In the genomic region with DNA sequence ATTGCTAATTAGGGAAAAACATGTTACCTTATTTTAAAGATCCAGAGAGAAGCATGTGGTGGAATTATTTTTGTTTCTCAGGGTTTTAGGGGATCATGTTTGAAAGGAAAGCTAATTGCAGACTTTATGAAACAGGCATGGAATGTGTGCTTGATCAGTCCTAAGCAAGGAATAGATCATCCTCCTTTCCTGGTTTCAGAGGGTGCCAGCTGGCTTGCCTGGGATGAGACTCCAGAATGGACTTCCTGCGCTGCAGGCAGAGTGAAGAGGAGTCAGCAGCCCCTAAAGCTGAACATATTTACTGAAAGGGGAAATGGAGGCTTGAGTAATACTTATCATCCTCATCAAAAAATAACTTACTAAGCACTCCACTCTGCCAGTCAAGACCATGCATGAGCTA, we compare ENCODE assay signal across 19 cellular contexts. TPM values are rescaled to one million over a fixed set of nuclear protein-coding genes. Genes with fewer than 3 reads are reported as not detected.
A peak's percentile ranks its signal among the peaks of the same experiment; 100 is the strongest.
DNase-seq lines count a peak whose midpoint lies in the region; ATAC-seq, FAIRE-seq and TF ChIP-seq lines count a peak whose summit lies in the region.
"Had no signal": no experiment of that assay in that cellular context is flagged by ENCODE, and none has a peak within 500 bp of the region (broad histone marks: within the 10 kb centered on the region; RNA-seq: fewer than 3 reads in every experiment).

No MANE protein-coding gene starts in this region.

- 100% methylated on average over 1 of the region's 1 CpG for WGBS in SK-N-SH (ENCODE audit: low lambda C conversion rate)
- WGBS in esophagus muscularis mucosa, result 86% methylated on average over 1 of the region's 1 CpG

- DNase-seq in AG10803 (ENCODE audit: low read depth), result peak; percentile 54
- DNase-seq in H54 (ENCODE audit: insufficient read length, low spot score), result no peak
- no peak for DNase-seq in SK-N-SH
- DNase-seq in fibroblast of lung (ENCODE audit: low read depth in 2 of 2), result no peak
- no peak for DNase-seq in brain microvascular endothelial cell
- DNase-seq in central memory CD4-positive, alpha-beta T cell, result no peak
- DNase-seq in esophagus muscularis mucosa (ENCODE audit: extremely low spot score), result no peak
- DNase-seq: AML-193; Caco-2; CD8-positive, alpha-beta memory T cell; DND-41; H9 had no signal

- H3K9ac ChIP-seq in SK-N-SH (no peak overlapping the region; the same call in 1 of the 2 replicates), fibroblast of lung (ENCODE audit: insufficient read depth, low read length) (no peak overlapping the region)
- H3K9ac ChIP-seq: BLaER1 had no signal

- no peak for ATAC-seq in HG03342 (IDR thresholded peaks at IDR 0.05; ENCODE audit: unreplicated experiment)
- ATAC-seq: GM23338 had no signal

- in situ Hi-C loops in brain microvascular endothelial cell (cut with HindIII; ENCODE audit: low pct_ligation_motif_present, low sequenced_read_pairs), result no loop called here

- TF ChIP-seq RAD21 in SK-N-SH (IDR thresholded peaks at IDR 0.05; ENCODE audit: low read length), result no peak

- no peaks in the 10 kb centered on the region for H3K27me3 ChIP-seq in SK-N-SH (ENCODE audit: insufficient read depth)
- no peaks in the 10 kb centered on the region for H3K27me3 ChIP-seq in fibroblast of lung (ENCODE audit: control insufficient read depth, insufficient read depth, low read length)
- no peaks in the 10 kb centered on the region for H3K27me3 ChIP-seq in brain microvascular endothelial cell (replicated peaks)
- H3K27me3 ChIP-seq in esophagus muscularis mucosa, result no peaks in the 10 kb centered on the region
- H3K27me3 ChIP-seq: BLaER1 had no signal

- peaks cover 48% of the 10 kb centered on the region for H3F3A ChIP-seq in SK-N-SH (replicated peaks; ENCODE audit: insufficient read depth)

- H3K9me3 ChIP-seq in SK-N-SH (no peaks in the 10 kb centered on the region), fibroblast of lung (ENCODE audit: control insufficient read depth, insufficient read depth, low read depth, low read length) (no peaks in the 10 kb centered on the region), esophagus muscularis mucosa (no peaks in the 10 kb centered on the region)
- H3K9me3 ChIP-seq: BLaER1, Caco-2 had no signal

- H3K27ac ChIP-seq in SK-N-SH (ENCODE audit: low read depth in 2 of 2, low read length in 1 of 2) (peak overlapping the region; percentile 5 to 41; a peak in 3 of 4 replicates), fibroblast of lung (ENCODE audit: insufficient read depth, low read length) (no peak overlapping the region), brain microvascular endothelial cell (no peak overlapping the region), esophagus muscularis mucosa (replicated peaks in 1 of 4) (no peak overlapping the region)
- H3K27ac ChIP-seq: 22Rv1, BLaER1 had no signal

- peaks cover 61% of the 10 kb centered on the region for H4K20me1 ChIP-seq in SK-N-SH (ENCODE audit: insufficient read depth)
- H4K20me1 ChIP-seq in fibroblast of lung (ENCODE audit: control insufficient read depth, extremely low read depth, insufficient read depth, low read length), result no peaks in the 10 kb centered on the region
- H4K20me1 ChIP-seq: BLaER1 had no signal

- TF ChIP-seq EP300 in SK-N-SH (IDR thresholded peaks at IDR 0.05; ENCODE audit: borderline replicate concordance in 1 of 2, low read depth in 1 of 2, low read length in 1 of 2) (no peak), esophagus muscularis mucosa (IDR thresholded peaks at IDR 0.05) (no peak)

- intact Hi-C loops in esophagus muscularis mucosa (cut with DNase I), result no loop called here

- peak overlapping the region; percentile 34 for H3K4me2 ChIP-seq in SK-N-SH
- H3K4me2 ChIP-seq in fibroblast of lung (ENCODE audit: extremely low read depth, insufficient read depth, low read length), result peak overlapping the region; percentile 41
- H3K4me2 ChIP-seq: BLaER1, GM23338 had no signal

- H3K4me3 ChIP-seq in AG10803 (ENCODE audit: low read length) (no peak overlapping the region), SK-N-SH (ENCODE audit: low read depth in 2 of 2, low read length in 1 of 2) (0 out of 4 replicates have a peak overlapping the region, but pooled peaks of 1 of the 2 experiments have one; percentile 7), fibroblast of lung (replicated peaks in 1 of 4; ENCODE audit: control extremely low read depth in 1 of 4, insufficient read depth in 1 of 4, low read depth in 3 of 4, low read length in 4 of 4) (no peak overlapping the region), brain microvascular endothelial cell (ENCODE audit: low read depth, low read length) (no peak overlapping the region), esophagus muscularis mucosa (no peak overlapping the region)
- H3K4me3 ChIP-seq: BLaER1, GM12878, GM23338 had no signal

- FAIRE-seq in H54 (lab: Jason Lieb, UNC), result peak; percentile 15
- FAIRE-seq: GM12878, GM18507 had no signal

- CTCF ChIA-PET in SK-N-SH (lab: Yijun Ruan, JAX), result interaction anchor here (1.1 to 1.6 kb wide), 2 partner anchors 14 to 22 kb away, joined by 3 to 8 read pairs; a partner anchor contains a TSS

- H3K4me1 ChIP-seq in SK-N-SH (ENCODE audit: control insufficient read depth in 1 of 2, insufficient read depth in 2 of 2, low read depth in 1 of 2, low read length in 1 of 2) (peaks cover 8% of the 10 kb centered on the region in 2 experiments; a peak in 2 of 4 replicates), fibroblast of lung (ENCODE audit: control insufficient read depth, extremely low read depth, insufficient read depth, low read length) (peaks cover 4% of the 10 kb centered on the region), esophagus muscularis mucosa (peaks cover 0 to 3% (median 0%) of the 10 kb centered on the region in 4 donors)
- H3K4me1 ChIP-seq: BLaER1, Caco-2 had no signal

- POLR2A ChIA-PET in SK-N-SH (lab: Yijun Ruan, JAX), result no interaction called here

- H3K79me2 ChIP-seq in SK-N-SH (ENCODE audit: insufficient read depth) (peaks cover 100% of the 10 kb centered on the region), fibroblast of lung (ENCODE audit: control insufficient read depth, insufficient read depth, low read length) (peaks cover 98% of the 10 kb centered on the region)

- TF ChIP-seq CTCF in AG10803 (conservative IDR thresholded peaks at IDR 0.05; ENCODE audit: low read length) (no peak), SK-N-SH (IDR thresholded peaks at IDR 0.05) (no peak), fibroblast of lung (conservative IDR thresholded peaks at IDR 0.05 in 1 of 2, IDR thresholded peaks at IDR 0.05 in 1 of 2; ENCODE audit: low read depth in 1 of 2, low read length in 2 of 2) (no peak), brain microvascular endothelial cell (IDR thresholded peaks at IDR 0.05; ENCODE audit: low read depth, low read length, missing control alignments) (no peak), esophagus muscularis mucosa (IDR thresholded peaks at IDR 0.05) (no peak)

- H2AFZ ChIP-seq in SK-N-SH (ENCODE audit: low read depth) (no peak overlapping the region), fibroblast of lung (ENCODE audit: low read length) (no peak overlapping the region)
- H2AFZ ChIP-seq: GM23338 had no signal

- no peak for TF ChIP-seq POLR2A in H54 (IDR thresholded peaks at IDR 0.05; ENCODE audit: low read depth, low read length)
- TF ChIP-seq POLR2A in esophagus muscularis mucosa (IDR thresholded peaks at IDR 0.05; ENCODE audit: low read depth), result no peak

- H3K36me3 ChIP-seq in SK-N-SH (replicated peaks in 1 of 2; ENCODE audit: control insufficient read depth in 1 of 2, insufficient read depth in 2 of 2, low read length in 1 of 2), result peaks cover 32 to 94% of the 10 kb centered on the region in 2 experiments
- no peaks in the 10 kb centered on the region for H3K36me3 ChIP-seq in fibroblast of lung (ENCODE audit: control insufficient read depth, insufficient read depth, low read length)
- H3K36me3 ChIP-seq in brain microvascular endothelial cell (replicated peaks), result no peaks in the 10 kb centered on the region
- H3K36me3 ChIP-seq in esophagus muscularis mucosa, result no peaks in the 10 kb centered on the region
- H3K36me3 ChIP-seq: BLaER1 had no signal

- H3K9me2 ChIP-seq in SK-N-SH, result no peaks in the 10 kb centered on the region

TF ChIP-seq in SK-N-SH, 30 proteins besides CTCF, POLR2A, EP300 and RAD21 (continues in another document):
- TF ChIP-seq JUND (IDR thresholded peaks at IDR 0.05) (0 out of 2 replicates have a peak, but pooled peaks have one; percentile 2), YY1 (IDR thresholded peaks at IDR 0.05; ENCODE audit: low read depth) (no peak), FOXJ3 (CRISPR knock-in tag; IDR thresholded peaks at IDR 0.05) (no peak), EZH2phosphoT487 (IDR thresholded peaks at IDR 0.05; ENCODE audit: borderline replicate concordance, low read depth) (no peak), MEF2A (IDR thresholded peaks at IDR 0.05; ENCODE audit: borderline replicate concordance, low read depth) (no peak), RXRA (IDR thresholded peaks at IDR 0.05; ENCODE audit: borderline replicate concordance, low read depth) (no peak)
- TF ChIP-seq, protein P1, sequence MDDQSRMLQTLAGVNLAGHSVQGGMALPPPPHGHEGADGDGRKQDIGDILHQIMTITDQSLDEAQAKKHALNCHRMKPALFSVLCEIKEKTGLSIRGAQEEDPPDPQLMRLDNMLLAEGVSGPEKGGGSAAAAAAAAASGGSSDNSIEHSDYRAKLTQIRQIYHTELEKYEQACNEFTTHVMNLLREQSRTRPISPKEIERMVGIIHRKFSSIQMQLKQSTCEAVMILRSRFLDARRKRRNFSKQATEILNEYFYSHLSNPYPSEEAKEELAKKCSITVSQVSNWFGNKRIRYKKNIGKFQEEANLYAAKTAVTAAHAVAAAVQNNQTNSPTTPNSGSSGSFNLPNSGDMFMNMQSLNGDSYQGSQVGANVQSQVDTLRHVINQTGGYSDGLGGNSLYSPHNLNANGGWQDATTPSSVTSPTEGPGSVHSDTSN (IDR thresholded peaks at IDR 0.05), result no peak

RNA-seq across cellular contexts. Expression of a gene that starts 13.3 kb away (rescaled TPM):
- 17.7 and 22.8 TPM in 2 replicates for polyA plus RNA-seq in SK-N-SH (2012; rRNA removed)
- 30.6 and 32.6 TPM in 2 replicates for polyA plus RNA-seq in SK-N-SH (2012; cell fraction: cytosol; rRNA removed)
- 15.2 and 20.5 TPM in 2 replicates for polyA plus RNA-seq in SK-N-SH (2012; cell fraction: nucleus; rRNA removed)
- 5.4 and 25.8 TPM in 2 replicates for total RNA-seq in fibroblast of lung
- 56.4 and 123 TPM in 2 replicates for polyA plus RNA-seq in fibroblast of lung
- polyA plus RNA-seq in fibroblast of lung (2012), result 33.7 and 102 TPM in 2 replicates
- polyA minus RNA-seq in fibroblast of lung (ENCODE audit: low replicate concordance), result 90.1 and 466 TPM in 2 replicates
- total RNA-seq in esophagus muscularis mucosa, result 1 to 10 TPM; 1.2 to 4.2 (median 2.0) TPM
- total RNA-seq: A673; Caco-2; CD8-positive, alpha-beta memory T cell; GM23338; H9 had no signal
- polyA plus RNA-seq: CD8-positive, alpha-beta memory T cell; GM23338 had no signal

RNA-seq across cellular contexts. Expression of a gene that starts 55.8 kb away (rescaled TPM):
- polyA plus RNA-seq in SK-N-SH (2012; rRNA removed) (1.2 and 2.3 TPM in 2 replicates), fibroblast of lung (0.79 and 1.3 TPM in 2 replicates)
- 1.7 and 2.7 TPM in 2 replicates for polyA plus RNA-seq in SK-N-SH (2012; cell fraction: cytosol; rRNA removed)
- 2.6 and 6.8 TPM in 2 replicates for polyA plus RNA-seq in SK-N-SH (2012; cell fraction: nucleus; rRNA removed)
- total RNA-seq in fibroblast of lung (2.3 and 16.2 TPM in 2 replicates), esophagus muscularis mucosa (1 to 10 TPM in 2 of 4 donors, under 1 TPM in 1, not detected in 1; 0.84 to 2.5 (median 2.2) TPM)
- 0.73 and 1.2 TPM in 2 replicates for polyA plus RNA-seq in fibroblast of lung (2012)
- polyA minus RNA-seq in fibroblast of lung (ENCODE audit: low replicate concordance), result 0.56 and 0.94 TPM in 2 replicates
- total RNA-seq: A673; Caco-2; CD8-positive, alpha-beta memory T cell; GM23338; H9 had no signal
- polyA plus RNA-seq: CD8-positive, alpha-beta memory T cell; GM23338 had no signal

Comparison
In these comparisons a context has a peak if more than half of its experiments do, and no peak if none do; other contexts are left out.
1. H3K27ac ChIP-seq: peak in SK-N-SH (2 of 2); none in fibroblast of lung (single experiment), brain microvascular endothelial cell (single experiment) and esophagus muscularis mucosa (0 of 4).